In genomic region chr2:120344214-120344990, GRCh38 we compare ENCODE assay signal across 8 cellular contexts. TPM values are rescaled to one million over a fixed set of nuclear protein-coding genes. Genes with fewer than 3 reads are reported as not detected.
DNase-seq lines count a peak whose midpoint lies in the region; ATAC-seq, FAIRE-seq and TF ChIP-seq lines count a peak whose summit lies in the region.

No MANE protein-coding gene starts in this region.

- no peaks in the 10 kb centered on the region for H3K9me3 ChIP-seq in BLaER1 treated with 17β-estradiol and CSF1 and Interleukin-3, amounts not matched to agents 10 nM and 100 nM (replicated peaks in 1 of 11)

- intact Hi-C loops in dorsolateral prefrontal cortex (cut with DNase I), result loop anchor here (5.0 to 10.0 kb wide), 4 partner anchors 93 to 733 kb away; no protein-coding TSS in a partner anchor

- H3K4me3 ChIP-seq in BLaER1 treated with 17β-estradiol and CSF1 and Interleukin-3, amounts not matched to agents 10 nM and 100 nM, result peak overlapping the region; percentile 61 to 76 (median 68)
- H3K4me3 ChIP-seq in NB4 (ENCODE audit: low read depth, low read length) (no peak overlapping the region), dorsolateral prefrontal cortex (peak overlapping the region; percentile 24 to 74 (median 56))

- H3K27me3 ChIP-seq in BLaER1 treated with 17β-estradiol and CSF1 and Interleukin-3, amounts not matched to agents 10 nM and 100 nM, result peaks cover 85 to 99% (median 95%) of the 10 kb centered on the region in 11 experiments
- H3K27me3 ChIP-seq in dorsolateral prefrontal cortex, result peaks cover 0 to 76% (median 42%) of the 10 kb centered on the region in 45 donors

- H3K36me3 ChIP-seq in BLaER1 treated with 17β-estradiol and CSF1 and Interleukin-3, amounts not matched to agents 10 nM and 100 nM, result no peaks in the 10 kb centered on the region

- H4K20me1 ChIP-seq in BLaER1 treated with 17β-estradiol and CSF1 and Interleukin-3, amounts not matched to agents 10 nM and 100 nM, result peaks cover 0 to 74% (median 50%) of the 10 kb centered on the region in 11 experiments; a peak in 20 of 22 replicates

- TF ChIP-seq CTCF in NB4 (IDR thresholded peaks at IDR 0.05; ENCODE audit: low read depth, low read length), result no peak
- TF ChIP-seq CTCF in dorsolateral prefrontal cortex (IDR thresholded peaks at IDR 0.05 in 54 of 56, conservative IDR thresholded peaks at IDR 0.05 in 2 of 56; ENCODE audit: low read depth in 1 of 56, partially characterized antibody in 56 of 56), result peak in 2 of 56 donors; percentile 9 to 11

- ATAC-seq in HG02884 (IDR thresholded peaks at IDR 0.05; ENCODE audit: unreplicated experiment), result no peak
- ATAC-seq in HG03442 (IDR thresholded peaks at IDR 0.05; ENCODE audit: unreplicated experiment), result no peak

- peaks cover 17 to 54% (median 35%) of the 10 kb centered on the region in 10 experiments; a peak in 19 of 20 replicates for H3K4me1 ChIP-seq in BLaER1 treated with 17β-estradiol and CSF1 and Interleukin-3, amounts not matched to agents 10 nM and 100 nM

- FAIRE-seq in H54 (lab: Jason Lieb, UNC), result no peak

- no peak overlapping the region for H3K27ac ChIP-seq in BLaER1 treated with 17β-estradiol and CSF1 and Interleukin-3, amounts not matched to agents 10 nM and 100 nM
- H3K27ac ChIP-seq in dorsolateral prefrontal cortex, result peak overlapping the region in 21 of 59 donors; percentile 17 to 72 (median 48)

- peak overlapping the region in 7 of 11 experiments; percentile 57 to 74 (median 69); a peak in 11 of 22 replicates for H3K9ac ChIP-seq in BLaER1 treated with 17β-estradiol and CSF1 and Interleukin-3, amounts not matched to agents 10 nM and 100 nM

- H3K4me2 ChIP-seq in BLaER1 treated with 17β-estradiol and CSF1 and Interleukin-3, amounts not matched to agents 10 nM and 100 nM, result peak overlapping the region; percentile 87 to 100 (median 100)

- DNase-seq in NB4 (ENCODE audit: low read depth), result peak; percentile 61
- DNase-seq in dorsolateral prefrontal cortex, result no peak
- DNase-seq in myocyte (ENCODE audit: low read depth), result peak; percentile 51
- no peak for DNase-seq in erythroblast (lab: John Stamatoyannopoulos, UW)
- no peak for DNase-seq in H54 (ENCODE audit: insufficient read length, low spot score)

- TF ChIP-seq POLR2A in NB4 (IDR thresholded peaks at IDR 0.05; ENCODE audit: extremely low read depth, insufficient read length), result no peak
- no peak for TF ChIP-seq POLR2A in erythroblast (IDR thresholded peaks at IDR 0.05; ENCODE audit: low read length)
- no peak for TF ChIP-seq POLR2A in H54 (IDR thresholded peaks at IDR 0.05; ENCODE audit: low read depth, low read length)

RNA-seq across cellular contexts. Expression of gene INHBB, which starts 1.5 kb away (rescaled TPM):
- 10 to 100 TPM in 3 of 120 experiments, 1 to 10 TPM in 117; 2.6 to 16.3 (median 4.8) TPM for total RNA-seq in dorsolateral prefrontal cortex
- total RNA-seq in myocyte, result 0.27 and 0.36 TPM in 2 replicates
- 15.1 TPM for polyA plus RNA-seq in myocyte (2012)

Comparison
In these comparisons a context has a peak if more than half of its experiments do, and no peak if none do; other contexts are left out.
1. DNase-seq: peak in NB4 (single experiment) and myocyte (single experiment); none in dorsolateral prefrontal cortex (0 of 10), erythroblast (0 of 2) and H54 (single experiment).